Comparison of ENCODE assay signal across 17 cellular contexts in the genomic region with DNA sequence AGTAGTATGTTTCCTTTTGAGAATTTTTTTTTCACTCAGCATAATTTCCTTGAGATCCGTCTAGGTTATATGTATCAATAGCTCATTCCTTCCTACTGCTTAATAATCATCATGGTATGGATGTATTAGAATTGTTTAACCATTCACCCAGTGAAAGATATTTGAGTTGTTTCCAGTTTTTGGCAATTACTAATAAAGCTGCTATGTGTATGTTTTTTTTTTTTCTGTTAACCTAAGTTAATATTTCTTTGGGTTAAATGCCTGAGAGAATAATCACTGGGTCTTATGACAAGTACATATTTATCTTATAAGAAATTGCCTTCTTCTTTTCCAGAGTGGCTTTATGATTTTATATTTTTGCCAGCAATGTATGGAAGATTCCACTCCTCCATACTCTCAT.
"Had no signal": no experiment of that assay in that cellular context is flagged by ENCODE, and none has a peak within 500 bp of the region (broad histone marks: within the 10 kb centered on the region; RNA-seq: fewer than 3 reads in every experiment).

No MANE protein-coding gene starts in this region.

- H3K36me3 ChIP-seq: esophagus muscularis mucosa, gastrocnemius medialis, upper lobe of right lung had no signal

- H3K27ac ChIP-seq: esophagus muscularis mucosa, gastrocnemius medialis, upper lobe of right lung, VCaP had no signal

- DNase-seq: activated CD4-positive, alpha-beta T cell treated with anti-CD3 and anti-CD28 coated beads for 36 hours; activated CD8-positive, alpha-beta memory T cell treated with anti-CD3 and anti-CD28 coated beads, Interleukin-2, amount 50 U/mL, for 48 hours; activated CD8-positive, alpha-beta T cell treated with anti-CD3 and anti-CD28 coated beads for 36 hours; activated naive CD4-positive, alpha-beta T cell treated with anti-CD3 and anti-CD28 coated beads, Interleukin-2, amount 10 ng/mL, durations not matched to agents 7 days and 5 days; amniotic stem cell; gastrocnemius medialis; kidney; retina; stimulated activated CD4-positive, alpha-beta T cell treated with anti-CD3 and anti-CD28 coated beads, Interleukin-15, amount 100 ng/mL, for 24 hours; stimulated activated CD4-positive, alpha-beta T cell treated with anti-CD3 and anti-CD28 coated beads, Interleukin-4, amount 100 ng/mL, for 24 hours; T1000; upper lobe of right lung had no signal

- H3K27me3 ChIP-seq: esophagus muscularis mucosa, gastrocnemius medialis, upper lobe of right lung had no signal

- H3K4me3 ChIP-seq: esophagus muscularis mucosa, gastrocnemius medialis, upper lobe of right lung had no signal

- H3K4me1 Mint-ChIP-seq: activated CD4-positive, alpha-beta T cell treated with anti-CD3 and anti-CD28 coated beads for 36 hours; activated naive CD4-positive, alpha-beta T cell treated with anti-CD3 and anti-CD28 coated beads, Interleukin-2, amount 10 ng/mL, durations not matched to agents 7 days and 5 days had no signal

- H3K4me1 ChIP-seq: esophagus muscularis mucosa, gastrocnemius medialis, upper lobe of right lung had no signal

- H3K36me3 Mint-ChIP-seq: activated naive CD4-positive, alpha-beta T cell treated with anti-CD3 and anti-CD28 coated beads, Interleukin-2, amount 10 ng/mL, durations not matched to agents 7 days and 5 days; mesothelial cell of epicardium had no signal

- H3K9me3 ChIP-seq: esophagus muscularis mucosa, gastrocnemius medialis, upper lobe of right lung had no signal

- H3K9me3 Mint-ChIP-seq: activated CD8-positive, alpha-beta T cell treated with anti-CD3 and anti-CD28 coated beads for 36 hours; activated T-helper 2 cell treated with anti-CD3 and anti-CD28 coated beads, Interferon-gamma antibody, Interleukin-2, Interleukin-4, amounts not matched to agents 10 μg/mL and 5 μg/mL and 100 μg/mL, durations not matched to agents 14 hours and 24 hours and 36 hours had no signal

- H3K27ac Mint-ChIP-seq: activated CD4-positive, alpha-beta T cell treated with anti-CD3 and anti-CD28 coated beads for 36 hours; activated CD8-positive, alpha-beta T cell treated with anti-CD3 and anti-CD28 coated beads for 36 hours; activated naive CD4-positive, alpha-beta T cell treated with anti-CD3 and anti-CD28 coated beads, Interleukin-2, amount 10 ng/mL, durations not matched to agents 7 days and 5 days; activated T-helper 2 cell treated with anti-CD3 and anti-CD28 coated beads, Interferon-gamma antibody, Interleukin-2, Interleukin-4, amounts not matched to agents 10 μg/mL and 5 μg/mL and 100 μg/mL, durations not matched to agents 14 hours and 24 hours and 36 hours; mesothelial cell of epicardium; stimulated activated naive CD8-positive, alpha-beta T cell treated with anti-CD3 and anti-CD28 coated beads, Interleukin-15, Interleukin-2, amounts not matched to agents 100 ng/mL and 50 ng/mL, for 24 hours had no signal

- ATAC-seq: activated CD4-positive, alpha-beta T cell treated with anti-CD3 and anti-CD28 coated beads for 36 hours; activated CD8-positive, alpha-beta T cell treated with anti-CD3 and anti-CD28 coated beads for 36 hours; gastrocnemius medialis; upper lobe of right lung had no signal

- H3K4me3 Mint-ChIP-seq: activated CD4-positive, alpha-beta T cell treated with anti-CD3 and anti-CD28 coated beads for 36 hours; activated CD8-positive, alpha-beta T cell treated with anti-CD3 and anti-CD28 coated beads for 36 hours; activated naive CD4-positive, alpha-beta T cell treated with anti-CD3 and anti-CD28 coated beads, Interleukin-2, amount 10 ng/mL, durations not matched to agents 7 days and 5 days; mesothelial cell of epicardium; stimulated activated naive CD8-positive, alpha-beta T cell treated with anti-CD3 and anti-CD28 coated beads, Interleukin-15, Interleukin-2, amounts not matched to agents 100 ng/mL and 50 ng/mL, for 24 hours had no signal

- H3K27me3 Mint-ChIP-seq: activated naive CD4-positive, alpha-beta T cell treated with anti-CD3 and anti-CD28 coated beads, Interleukin-2, amount 10 ng/mL, durations not matched to agents 7 days and 5 days; stimulated activated naive CD8-positive, alpha-beta T cell treated with anti-CD3 and anti-CD28 coated beads, Interleukin-15, Interleukin-2, amounts not matched to agents 100 ng/mL and 50 ng/mL, for 24 hours had no signal
